ENCODE assay signal across 1 cellular context in the genomic region with DNA sequence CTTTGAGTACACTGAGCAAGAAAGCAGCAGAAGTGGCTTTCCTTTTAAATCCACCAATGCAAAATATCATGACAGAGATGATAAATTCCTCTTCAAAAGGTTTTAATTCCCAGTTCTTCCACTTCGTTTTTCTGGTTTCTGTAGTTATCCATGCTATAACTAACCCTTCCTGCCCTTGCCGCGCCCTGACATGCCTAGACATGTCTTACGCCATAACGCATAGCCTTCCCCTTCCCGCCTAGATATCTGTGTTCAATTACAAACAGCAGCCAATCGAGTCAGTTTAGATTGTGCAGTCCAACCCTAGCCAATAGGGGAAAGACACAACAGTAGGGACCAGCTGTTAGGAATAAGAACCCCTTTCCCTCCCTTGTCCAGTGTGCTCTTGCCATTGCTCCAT.
TF ChIP-seq lines count a peak whose summit lies in the region.

No MANE protein-coding gene starts in this region.

TF ChIP-seq in WTC11, 78 proteins besides CTCF, POLR2A, EP300 and RAD21:
- TF ChIP-seq SMAD4 (CRISPR knock-in tag; IDR thresholded peaks at IDR 0.05) (no peak), NFYB (CRISPR knock-in tag; conservative IDR thresholded peaks at IDR 0.05; ENCODE audit: low read depth) (no peak), NR2C2 (CRISPR knock-in tag; IDR thresholded peaks at IDR 0.05) (no peak), ZNF423 (CRISPR knock-in tag; IDR thresholded peaks at IDR 0.05) (no peak), KAT7 (CRISPR knock-in tag; IDR thresholded peaks at IDR 0.05; ENCODE audit: borderline replicate concordance) (no peak), NFE2L1 (CRISPR knock-in tag; IDR thresholded peaks at IDR 0.05) (no peak), FOXK1 (CRISPR knock-in tag; IDR thresholded peaks at IDR 0.05) (no peak), GRHL2 (CRISPR knock-in tag; IDR thresholded peaks at IDR 0.05; ENCODE audit: insufficient replicate concordance, severe bottlenecking) (no peak), SP1 (CRISPR knock-in tag; conservative IDR thresholded peaks at IDR 0.05) (no peak), ELF4 (CRISPR knock-in tag; IDR thresholded peaks at IDR 0.05; ENCODE audit: low read depth) (no peak), NFATC4 (CRISPR knock-in tag; IDR thresholded peaks at IDR 0.05) (no peak), NR1H2 (CRISPR knock-in tag; IDR thresholded peaks at IDR 0.05) (no peak)
- TF ChIP-seq, protein P1, sequence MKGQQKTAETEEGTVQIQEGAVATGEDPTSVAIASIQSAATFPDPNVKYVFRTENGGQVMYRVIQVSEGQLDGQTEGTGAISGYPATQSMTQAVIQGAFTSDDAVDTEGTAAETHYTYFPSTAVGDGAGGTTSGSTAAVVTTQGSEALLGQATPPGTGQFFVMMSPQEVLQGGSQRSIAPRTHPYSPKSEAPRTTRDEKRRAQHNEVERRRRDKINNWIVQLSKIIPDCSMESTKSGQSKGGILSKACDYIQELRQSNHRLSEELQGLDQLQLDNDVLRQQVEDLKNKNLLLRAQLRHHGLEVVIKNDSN (CRISPR knock-in tag; IDR thresholded peaks at IDR 0.05), result no peak
- TF ChIP-seq, protein P2, sequence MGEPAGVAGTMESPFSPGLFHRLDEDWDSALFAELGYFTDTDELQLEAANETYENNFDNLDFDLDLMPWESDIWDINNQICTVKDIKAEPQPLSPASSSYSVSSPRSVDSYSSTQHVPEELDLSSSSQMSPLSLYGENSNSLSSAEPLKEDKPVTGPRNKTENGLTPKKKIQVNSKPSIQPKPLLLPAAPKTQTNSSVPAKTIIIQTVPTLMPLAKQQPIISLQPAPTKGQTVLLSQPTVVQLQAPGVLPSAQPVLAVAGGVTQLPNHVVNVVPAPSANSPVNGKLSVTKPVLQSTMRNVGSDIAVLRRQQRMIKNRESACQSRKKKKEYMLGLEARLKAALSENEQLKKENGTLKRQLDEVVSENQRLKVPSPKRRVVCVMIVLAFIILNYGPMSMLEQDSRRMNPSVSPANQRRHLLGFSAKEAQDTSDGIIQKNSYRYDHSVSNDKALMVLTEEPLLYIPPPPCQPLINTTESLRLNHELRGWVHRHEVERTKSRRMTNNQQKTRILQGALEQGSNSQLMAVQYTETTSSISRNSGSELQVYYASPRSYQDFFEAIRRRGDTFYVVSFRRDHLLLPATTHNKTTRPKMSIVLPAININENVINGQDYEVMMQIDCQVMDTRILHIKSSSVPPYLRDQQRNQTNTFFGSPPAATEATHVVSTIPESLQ (CRISPR knock-in tag; IDR thresholded peaks at IDR 0.05), result no peak
- TF ChIP-seq, protein P3, sequence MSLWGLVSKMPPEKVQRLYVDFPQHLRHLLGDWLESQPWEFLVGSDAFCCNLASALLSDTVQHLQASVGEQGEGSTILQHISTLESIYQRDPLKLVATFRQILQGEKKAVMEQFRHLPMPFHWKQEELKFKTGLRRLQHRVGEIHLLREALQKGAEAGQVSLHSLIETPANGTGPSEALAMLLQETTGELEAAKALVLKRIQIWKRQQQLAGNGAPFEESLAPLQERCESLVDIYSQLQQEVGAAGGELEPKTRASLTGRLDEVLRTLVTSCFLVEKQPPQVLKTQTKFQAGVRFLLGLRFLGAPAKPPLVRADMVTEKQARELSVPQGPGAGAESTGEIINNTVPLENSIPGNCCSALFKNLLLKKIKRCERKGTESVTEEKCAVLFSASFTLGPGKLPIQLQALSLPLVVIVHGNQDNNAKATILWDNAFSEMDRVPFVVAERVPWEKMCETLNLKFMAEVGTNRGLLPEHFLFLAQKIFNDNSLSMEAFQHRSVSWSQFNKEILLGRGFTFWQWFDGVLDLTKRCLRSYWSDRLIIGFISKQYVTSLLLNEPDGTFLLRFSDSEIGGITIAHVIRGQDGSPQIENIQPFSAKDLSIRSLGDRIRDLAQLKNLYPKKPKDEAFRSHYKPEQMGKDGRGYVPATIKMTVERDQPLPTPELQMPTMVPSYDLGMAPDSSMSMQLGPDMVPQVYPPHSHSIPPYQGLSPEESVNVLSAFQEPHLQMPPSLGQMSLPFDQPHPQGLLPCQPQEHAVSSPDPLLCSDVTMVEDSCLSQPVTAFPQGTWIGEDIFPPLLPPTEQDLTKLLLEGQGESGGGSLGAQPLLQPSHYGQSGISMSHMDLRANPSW (CRISPR knock-in tag; conservative IDR thresholded peaks at IDR 0.05; ENCODE audit: low read depth), result no peak
- TF ChIP-seq, protein P4, sequence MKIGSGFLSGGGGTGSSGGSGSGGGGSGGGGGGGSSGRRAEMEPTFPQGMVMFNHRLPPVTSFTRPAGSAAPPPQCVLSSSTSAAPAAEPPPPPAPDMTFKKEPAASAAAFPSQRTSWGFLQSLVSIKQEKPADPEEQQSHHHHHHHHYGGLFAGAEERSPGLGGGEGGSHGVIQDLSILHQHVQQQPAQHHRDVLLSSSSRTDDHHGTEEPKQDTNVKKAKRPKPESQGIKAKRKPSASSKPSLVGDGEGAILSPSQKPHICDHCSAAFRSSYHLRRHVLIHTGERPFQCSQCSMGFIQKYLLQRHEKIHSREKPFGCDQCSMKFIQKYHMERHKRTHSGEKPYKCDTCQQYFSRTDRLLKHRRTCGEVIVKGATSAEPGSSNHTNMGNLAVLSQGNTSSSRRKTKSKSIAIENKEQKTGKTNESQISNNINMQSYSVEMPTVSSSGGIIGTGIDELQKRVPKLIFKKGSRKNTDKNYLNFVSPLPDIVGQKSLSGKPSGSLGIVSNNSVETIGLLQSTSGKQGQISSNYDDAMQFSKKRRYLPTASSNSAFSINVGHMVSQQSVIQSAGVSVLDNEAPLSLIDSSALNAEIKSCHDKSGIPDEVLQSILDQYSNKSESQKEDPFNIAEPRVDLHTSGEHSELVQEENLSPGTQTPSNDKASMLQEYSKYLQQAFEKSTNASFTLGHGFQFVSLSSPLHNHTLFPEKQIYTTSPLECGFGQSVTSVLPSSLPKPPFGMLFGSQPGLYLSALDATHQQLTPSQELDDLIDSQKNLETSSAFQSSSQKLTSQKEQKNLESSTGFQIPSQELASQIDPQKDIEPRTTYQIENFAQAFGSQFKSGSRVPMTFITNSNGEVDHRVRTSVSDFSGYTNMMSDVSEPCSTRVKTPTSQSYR (CRISPR knock-in tag; IDR thresholded peaks at IDR 0.05), result no peak
- TF ChIP-seq, protein P5, sequence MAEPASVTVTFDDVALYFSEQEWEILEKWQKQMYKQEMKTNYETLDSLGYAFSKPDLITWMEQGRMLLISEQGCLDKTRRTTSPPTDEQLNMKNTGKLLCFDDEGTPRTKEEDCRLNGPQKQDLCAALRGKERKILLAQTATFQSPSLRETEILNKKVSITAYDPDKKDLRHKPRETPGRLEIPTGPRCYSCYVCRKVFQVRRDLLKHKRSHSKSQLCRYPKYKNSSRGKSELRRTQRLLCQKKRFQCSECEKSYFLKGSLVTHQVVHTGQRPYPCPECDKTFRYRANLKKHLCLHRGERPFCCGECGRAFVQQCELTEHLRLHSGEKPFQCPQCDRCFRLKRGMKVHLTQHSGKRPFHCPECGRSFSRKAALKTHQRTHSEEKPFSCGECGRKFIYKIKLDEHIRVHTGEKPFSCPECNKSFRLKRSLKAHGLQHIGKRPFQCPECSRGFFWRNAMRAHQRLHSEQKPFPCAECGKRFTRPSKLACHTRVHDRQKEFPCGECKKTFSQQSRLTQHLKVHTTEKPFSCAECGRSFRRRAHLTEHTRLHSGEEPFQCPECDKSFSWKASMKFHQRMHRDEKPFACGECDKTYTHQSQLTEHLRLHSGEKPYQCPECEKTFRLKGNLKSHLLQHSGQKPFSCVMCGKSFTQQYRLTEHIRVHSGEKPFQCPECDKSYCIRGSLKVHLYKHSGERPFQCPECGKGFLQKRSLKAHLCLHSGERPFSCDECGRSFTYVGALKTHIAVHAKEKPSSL (CRISPR knock-in tag; conservative IDR thresholded peaks at IDR 0.05), result no peak
- TF ChIP-seq, protein P6, sequence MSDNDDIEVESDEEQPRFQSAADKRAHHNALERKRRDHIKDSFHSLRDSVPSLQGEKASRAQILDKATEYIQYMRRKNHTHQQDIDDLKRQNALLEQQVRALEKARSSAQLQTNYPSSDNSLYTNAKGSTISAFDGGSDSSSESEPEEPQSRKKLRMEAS (CRISPR knock-in tag; IDR thresholded peaks at IDR 0.05), result no peak
- TF ChIP-seq, protein P7, sequence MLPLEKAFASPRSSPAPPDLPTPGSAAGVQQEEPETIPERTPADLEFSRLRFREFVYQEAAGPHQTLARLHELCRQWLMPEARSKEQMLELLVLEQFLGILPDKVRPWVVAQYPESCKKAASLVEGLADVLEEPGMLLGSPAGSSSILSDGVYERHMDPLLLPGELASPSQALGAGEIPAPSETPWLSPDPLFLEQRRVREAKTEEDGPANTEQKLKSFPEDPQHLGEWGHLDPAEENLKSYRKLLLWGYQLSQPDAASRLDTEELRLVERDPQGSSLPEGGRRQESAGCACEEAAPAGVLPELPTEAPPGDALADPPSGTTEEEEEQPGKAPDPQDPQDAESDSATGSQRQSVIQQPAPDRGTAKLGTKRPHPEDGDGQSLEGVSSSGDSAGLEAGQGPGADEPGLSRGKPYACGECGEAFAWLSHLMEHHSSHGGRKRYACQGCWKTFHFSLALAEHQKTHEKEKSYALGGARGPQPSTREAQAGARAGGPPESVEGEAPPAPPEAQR (CRISPR knock-in tag; IDR thresholded peaks at IDR 0.05), result no peak
TF ChIP-seq in WTC11: peak in this region for 0.
